In the genomic region with DNA sequence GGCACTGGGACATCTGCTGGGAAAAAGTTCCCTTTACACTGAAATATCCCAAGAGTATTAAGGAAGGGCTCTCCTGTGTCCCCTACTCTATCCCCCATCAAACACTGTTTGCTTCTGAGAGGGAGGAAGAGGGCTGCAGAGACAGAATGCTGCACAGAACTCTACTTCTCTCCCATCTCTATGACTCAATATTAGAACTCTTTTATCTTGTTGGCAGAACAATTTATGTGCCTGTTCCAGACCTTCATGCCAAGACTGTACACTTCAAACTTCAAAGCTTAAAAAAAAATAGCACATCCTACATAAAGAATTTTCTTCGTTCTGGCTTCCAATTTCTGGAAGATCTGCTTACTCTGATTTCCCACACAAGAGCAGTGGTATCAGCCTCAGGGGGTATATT, we compare ENCODE assay signal across 20 cellular contexts. TPM values are rescaled to one million over a fixed set of nuclear protein-coding genes. Genes with fewer than 3 reads are reported as not detected.
DNase-seq lines count a peak whose midpoint lies in the region; ATAC-seq and TF ChIP-seq lines count a peak whose summit lies in the region.
"Had no signal": no experiment of that assay in that cellular context is flagged by ENCODE, and none has a peak within 500 bp of the region (broad histone marks: within the 10 kb centered on the region; RNA-seq: fewer than 3 reads in every experiment).

No MANE protein-coding gene starts in this region.

- no peaks in the 10 kb centered on the region for H3K27me3 Mint-ChIP-seq in nephron (ENCODE audit: low read depth)

- H3K36me3 Mint-ChIP-seq in nephron (ENCODE audit: low read depth): no peaks in the 10 kb centered on the region
- H3K36me3 Mint-ChIP-seq: CD4-positive, CD25-positive, alpha-beta regulatory T cell; CD8-positive, alpha-beta T cell had no signal

- no peak for TF ChIP-seq CTCF in left ventricle myocardium inferior (IDR thresholded peaks at IDR 0.05; ENCODE audit: borderline replicate concordance)
- TF ChIP-seq CTCF in nephron (IDR thresholded peaks at IDR 0.05; ENCODE audit: unreplicated experiment in 3 of 3): no peak
- TF ChIP-seq CTCF in GM10248 (IDR thresholded peaks at IDR 0.05; ENCODE audit: control extremely low read depth, extremely low read depth, low read depth, missing control alignments): no peak
- no peak for TF ChIP-seq CTCF in right lobe of liver (IDR thresholded peaks at IDR 0.05)

- no peak overlapping the region for H3K4me3 ChIP-seq in left ventricle myocardium inferior
- no peak overlapping the region for H3K4me3 ChIP-seq in right lobe of liver
- H3K4me3 ChIP-seq: BLaER1, GM12878, GM23248 had no signal

- H3K36me3 ChIP-seq in left ventricle myocardium inferior (no peaks in the 10 kb centered on the region), right lobe of liver (no peaks in the 10 kb centered on the region)
- H3K36me3 ChIP-seq: BLaER1 had no signal

- H3K27ac ChIP-seq in left ventricle myocardium inferior (replicated peaks) (no peak overlapping the region), angular gyrus (ENCODE audit: low read depth, low read length) (peak overlapping the region; percentile 41), right lobe of liver (no peak overlapping the region)
- H3K27ac ChIP-seq: 22Rv1, BLaER1, C4-2B, GM23248 had no signal

- H3K4me3 Mint-ChIP-seq in nephron: no peak overlapping the region
- H3K4me3 Mint-ChIP-seq: B cell; CD4-positive, CD25-positive, alpha-beta regulatory T cell; CD8-positive, alpha-beta T cell had no signal

- CTCF ChIA-PET in GM10248 (lab: Yijun Ruan, JAX): no interaction called here

- H3K27me3 ChIP-seq in left ventricle myocardium inferior (ENCODE audit: low read depth) (no peaks in the 10 kb centered on the region), right lobe of liver (no peaks in the 10 kb centered on the region)
- H3K27me3 ChIP-seq: BLaER1 had no signal

- WGBS in right lobe of liver (ENCODE audit: insufficient coverage, low coverage, low lambda C conversion rate, missing lambda C conversion rate): 44% methylated on average over 1 of the region's 1 CpG

- H3K4me1 Mint-ChIP-seq in nephron: peaks cover 20% of the 10 kb centered on the region
- H3K4me1 Mint-ChIP-seq: B cell; CD4-positive, CD25-positive, alpha-beta regulatory T cell had no signal

- H3K9me3 ChIP-seq in left ventricle myocardium inferior (replicated peaks): peaks cover 4% of the 10 kb centered on the region
- no peaks in the 10 kb centered on the region for H3K9me3 ChIP-seq in right lobe of liver
- H3K9me3 ChIP-seq: Caco-2 had no signal

- no peaks in the 10 kb centered on the region for H3K9me3 Mint-ChIP-seq in nephron

- no peak for TF ChIP-seq POLR2A in right lobe of liver (IDR thresholded peaks at IDR 0.05)

- no peak for DNase-seq in Right ventricle myocardium superior
- DNase-seq in left ventricle myocardium inferior: no peak
- peak; percentile 42 for DNase-seq in superior temporal gyrus (ENCODE audit: extremely low spot score)
- DNase-seq in GM10248 (ENCODE audit: extremely low spot score): no peak
- no peak for DNase-seq in right lobe of liver
- DNase-seq: Caco-2; CD4-positive, CD25-positive, alpha-beta regulatory T cell; CD8-positive, alpha-beta T cell; DMS153; DND-41; GM23248; H7; HCEC 1CT had no signal

- H3K4me1 ChIP-seq in left ventricle myocardium inferior (peaks cover 7% of the 10 kb centered on the region), right lobe of liver (no peaks in the 10 kb centered on the region)
- H3K4me1 ChIP-seq: BLaER1, Caco-2 had no signal

- ATAC-seq in Right ventricle myocardium superior (ENCODE audit: poor library complexity) (peak; percentile 64), right lobe of liver (no peak)
- ATAC-seq: CD8-positive, alpha-beta T cell; GM12878 had no signal

- H3K27ac Mint-ChIP-seq in nephron: peak overlapping the region in 2 of 3 experiments; percentile 6 to 43
- H3K27ac Mint-ChIP-seq: B cell; CD4-positive, CD25-positive, alpha-beta regulatory T cell; CD8-positive, alpha-beta T cell had no signal

- intact Hi-C loops in Right ventricle myocardium superior (cut with DNase I) (no loop called here), left ventricle myocardium inferior (cut with micrococcal nuclease) (no loop called here), right lobe of liver (cut with DNase I) (no loop called here)

- POLR2A ChIA-PET in GM10248 (lab: Yijun Ruan, JAX): no interaction called here

RNA-seq across cellular contexts. Expression of a gene that starts 19.5 kb away (rescaled TPM):
- 0.40 TPM for total RNA-seq in Right ventricle myocardium superior
- total RNA-seq in left ventricle myocardium inferior: 1.0 TPM
- total RNA-seq in right lobe of liver: under 1 TPM in 4 of 6 experiments, not detected in 2; 0.02 to 0.16 (median 0.07) TPM
- total RNA-seq: CD8-positive, alpha-beta T cell had no signal

RNA-seq across cellular contexts. Expression of a gene that starts 40.9 kb away (rescaled TPM):
- 101 TPM for total RNA-seq in Right ventricle myocardium superior
- 97.1 TPM for total RNA-seq in left ventricle myocardium inferior
- 10 to 100 TPM; 16.0 to 32.8 (median 27.1) TPM for total RNA-seq in right lobe of liver
